8 cellular contexts compared by ENCODE assay signal in genomic region chrX:150574824-150575409, GRCh38. TPM values are rescaled to one million over a fixed set of nuclear protein-coding genes. Genes with fewer than 3 reads are reported as not detected.
DNase-seq lines count a peak whose midpoint lies in the region; ATAC-seq and TF ChIP-seq lines count a peak whose summit lies in the region.

No MANE protein-coding gene starts in this region.

- peaks cover 45% of the 10 kb centered on the region for H3K4me1 ChIP-seq in HUES48 (ENCODE audit: control insufficient read depth, insufficient read depth, low read length)
- H3K4me1 ChIP-seq in esophagus squamous epithelium, result peaks cover 0 to 79% (median 33%) of the 10 kb centered on the region in 3 donors

- ATAC-seq in GM21360 (IDR thresholded peaks at IDR 0.05; ENCODE audit: unreplicated experiment), result peak; percentile 65
- no peak for ATAC-seq in GM21737 (IDR thresholded peaks at IDR 0.05; ENCODE audit: unreplicated experiment)

- DNase-seq in GM06990 (ENCODE audit: extremely low read depth, insufficient read length) (peak; percentile 7), esophagus squamous epithelium (lab: John Stamatoyannopoulos, UW) (no peak), iPS-NIHi11 (ENCODE audit: low spot score) (no peak), NCI-H748 treated with DMSO at 0.1 percent for 48 hours (lab: John Stamatoyannopoulos, UW) (no peak), NCI-H526 (lab: John Stamatoyannopoulos, UW) (no peak)

- H3K27ac ChIP-seq in HUES48 (ENCODE audit: low read depth, low read length), result peak overlapping the region; percentile 32
- peak overlapping the region; percentile 27 to 71 (median 51) for H3K27ac ChIP-seq in esophagus squamous epithelium

- intact Hi-C loops in esophagus squamous epithelium (cut with DNase I), result no loop called here

- H3K4me3 ChIP-seq in GM06990 (replicated peaks; ENCODE audit: low read depth, low read length) (peak overlapping the region; percentile 29), HUES48 (ENCODE audit: low read depth, low read length) (0 out of 2 replicates have a peak overlapping the region, but pooled peaks have one; percentile 4), esophagus squamous epithelium (peak overlapping the region in 1 of 4 donors; percentile 32)

- no peak for TF ChIP-seq CTCF in GM06990 (IDR thresholded peaks at IDR 0.05; ENCODE audit: insufficient read depth, low read length, poor library complexity, severe bottlenecking)
- no peak for TF ChIP-seq CTCF in esophagus squamous epithelium (IDR thresholded peaks at IDR 0.05)

- H3K9ac ChIP-seq in HUES48 (ENCODE audit: low read depth, low read length), result no peak overlapping the region

- TF ChIP-seq POLR2A in esophagus squamous epithelium (IDR thresholded peaks at IDR 0.05), result no peak

- no peaks in the 10 kb centered on the region for H3K36me3 ChIP-seq in GM06990 (ENCODE audit: control insufficient read depth, insufficient read depth, low read length)
- H3K36me3 ChIP-seq in HUES48 (ENCODE audit: control insufficient read depth, insufficient read depth, low read length), result no peaks in the 10 kb centered on the region
- no peaks in the 10 kb centered on the region for H3K36me3 ChIP-seq in esophagus squamous epithelium

- H3K27me3 ChIP-seq in GM06990 (replicated peaks; ENCODE audit: control insufficient read depth, insufficient read depth, low read length) (no peaks in the 10 kb centered on the region), HUES48 (ENCODE audit: control insufficient read depth, insufficient read depth, low read length) (no peaks in the 10 kb centered on the region), esophagus squamous epithelium (no peaks in the 10 kb centered on the region)

- H3K9me3 ChIP-seq in HUES48 (ENCODE audit: control insufficient read depth, insufficient read depth, low read length), result peaks cover 9% of the 10 kb centered on the region
- no peaks in the 10 kb centered on the region for H3K9me3 ChIP-seq in esophagus squamous epithelium

- 20 to 26% methylated on average over 5 to 9 of the region's 9 CpGs for WGBS in esophagus squamous epithelium, 2 donors

RNA-seq across cellular contexts. Expression of gene MTM1, which starts 6.5 kb away (rescaled TPM):
- total RNA-seq in esophagus squamous epithelium, result 10 to 100 TPM in 3 of 4 donors, 1 to 10 TPM in 1; 9.1 to 13.7 (median 11.4) TPM
